In the genomic region with DNA sequence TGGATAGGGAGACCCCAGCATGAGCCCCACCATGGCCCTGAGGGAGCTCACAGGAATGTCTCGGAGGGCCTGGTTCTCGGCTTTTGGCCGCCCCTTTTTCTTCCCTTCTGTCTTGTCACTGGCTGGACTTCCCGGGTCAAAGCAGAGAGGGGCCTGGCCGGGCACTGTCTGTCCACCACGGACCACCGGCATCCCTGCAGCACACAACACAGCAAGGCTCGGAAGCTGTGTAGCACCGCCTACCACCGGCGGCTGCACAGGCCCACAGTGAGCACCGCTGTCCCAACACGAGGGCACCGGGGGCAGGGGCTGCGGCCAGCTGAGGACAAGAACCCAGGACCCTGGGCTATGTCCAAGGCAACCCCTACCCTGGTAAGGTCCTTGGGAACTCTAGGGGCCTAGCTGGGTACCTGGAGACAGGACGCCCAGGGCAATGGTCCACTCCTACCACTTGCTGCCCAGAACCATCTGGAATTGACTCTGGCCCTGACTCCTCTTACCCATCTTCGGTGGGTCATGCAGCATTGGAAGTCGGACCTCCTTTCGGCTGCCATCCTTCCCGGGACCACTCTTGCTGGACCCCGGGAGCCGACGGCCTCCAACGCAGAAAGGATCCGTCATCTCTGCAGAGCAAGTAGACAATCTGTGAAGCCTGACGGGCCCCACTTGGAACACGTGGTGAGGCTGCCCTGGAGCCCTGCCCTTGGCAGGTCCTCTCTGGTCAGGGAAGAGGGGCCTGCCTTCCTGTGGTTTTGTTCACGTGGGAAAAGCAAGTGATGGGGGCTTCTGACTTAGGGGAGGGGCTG, we compare ENCODE assay signal across 16 cellular contexts. TPM values are rescaled to one million over a fixed set of nuclear protein-coding genes. Genes with fewer than 3 reads are reported as not detected.
DNase-seq lines count a peak whose midpoint lies in the region; ATAC-seq and TF ChIP-seq lines count a peak whose summit lies in the region.
"Had no signal": no experiment of that assay in that cellular context is flagged by ENCODE, and none has a peak within 500 bp of the region (broad histone marks: within the 10 kb centered on the region; RNA-seq: fewer than 3 reads in every experiment).

No MANE protein-coding gene starts in this region.

- H3K4me2 ChIP-seq in BLaER1 (no peak overlapping the region), H9 (ENCODE audit: insufficient read depth, insufficient read length, low read length) (no peak overlapping the region)

- DNase-seq in H9 (no peak), endodermal cell (no peak), neural crest cell (ENCODE audit: low read depth, low spot score) (no peak), NCI-H2029 treated with DMSO at 0.1 percent for 48 hours (lab: John Stamatoyannopoulos, UW) (no peak), HuH-7 (ENCODE audit: low spot score) (no peak)
- DNase-seq: DMS79, Karpas-422, NCI-H187, NCI-H510A had no signal

- no peak for TF ChIP-seq CTCF in H9 (conservative IDR thresholded peaks at IDR 0.05)
- TF ChIP-seq CTCF in endodermal cell (conservative IDR thresholded peaks at IDR 0.05) = no peak
- TF ChIP-seq CTCF in neural crest cell (conservative IDR thresholded peaks at IDR 0.05) = no peak

- no peak overlapping the region for H3K18ac ChIP-seq in H9 (ENCODE audit: insufficient read length, low read depth, low read length)

- H3K9ac ChIP-seq in BLaER1 = no peak overlapping the region
- H3K9ac ChIP-seq in H9 (ENCODE audit: extremely low read depth, insufficient read length, low read length) = no peak overlapping the region
- no peak overlapping the region for H3K9ac ChIP-seq in endodermal cell (ENCODE audit: extremely low read depth, low read length, poor library complexity, severe bottlenecking)

- H3K56ac ChIP-seq in H9 (ENCODE audit: insufficient read length, low read depth, low read length) = no peak overlapping the region

- peaks cover 12 to 46% (median 36%) of the 10 kb centered on the region in 3 experiments; a peak in 6 of 7 replicates for H3K36me3 Mint-ChIP-seq in H9 (ENCODE audit: insufficient read depth in 1 of 3, low read depth in 3 of 3)
- peaks cover 39% of the 10 kb centered on the region for H3K36me3 Mint-ChIP-seq in endodermal cell (ENCODE audit: low read depth)
- H3K36me3 Mint-ChIP-seq in neural crest cell (ENCODE audit: low read depth) = peaks cover 2% of the 10 kb centered on the region

- H2BK12ac ChIP-seq in H9 (ENCODE audit: insufficient read length, low read depth, low read length) = no peak overlapping the region

- H3K23ac ChIP-seq in H9 (ENCODE audit: insufficient read length, low read depth, low read length) = no peak overlapping the region

- no peaks in the 10 kb centered on the region for H4K20me1 ChIP-seq in BLaER1
- no peaks in the 10 kb centered on the region for H4K20me1 ChIP-seq in H9 (ENCODE audit: control insufficient read depth, insufficient read depth, insufficient read length)

- peaks cover 11% of the 10 kb centered on the region for H3K23me2 ChIP-seq in H9 (ENCODE audit: insufficient read length, low read depth, low read length, poor library complexity, severe bottlenecking)

- H3K27ac Mint-ChIP-seq in H9 (no peak overlapping the region), endodermal cell (no peak overlapping the region), neural crest cell (ENCODE audit: unreplicated experiment) (no peak overlapping the region)

- no peaks in the 10 kb centered on the region for H3K79me2 ChIP-seq in H9 (ENCODE audit: insufficient read depth, low read length)

- H3K27me3 ChIP-seq in BLaER1 = no peaks in the 10 kb centered on the region
- no peaks in the 10 kb centered on the region; the same call in 1 of the 2 replicates for H3K27me3 ChIP-seq in H9 (ENCODE audit: insufficient read depth, low read length)
- H3K27me3 ChIP-seq in endodermal cell (ENCODE audit: control insufficient read depth, insufficient read depth, low read length, poor library complexity, severe bottlenecking) = peaks cover 10% of the 10 kb centered on the region
- H3K27me3 ChIP-seq: dorsolateral prefrontal cortex, pancreas had no signal

- peaks cover 29% of the 10 kb centered on the region for H3K4me1 ChIP-seq in BLaER1
- H3K4me1 ChIP-seq in H9 (ENCODE audit: insufficient read depth, low read length) = no peaks in the 10 kb centered on the region; the same call in 1 of the 2 replicates
- peaks cover 4% of the 10 kb centered on the region for H3K4me1 ChIP-seq in endodermal cell (ENCODE audit: control insufficient read depth, insufficient read depth, low read length)

- no CpG with 5 or more reads among the region's 28 CpGs for WGBS in H9 (ENCODE audit: extremely low coverage, insufficient read length, low lambda C conversion rate)
- WGBS in endodermal cell (ENCODE audit: insufficient coverage in 1 of 2, insufficient read length in 1 of 2), 2 experiments = 93 to 94% methylated on average over 20 to 28 of the region's 28 CpGs

- peaks cover 2 to 10% of the 10 kb centered on the region in 2 experiments; a peak in 3 of 5 replicates for H3K9me3 Mint-ChIP-seq in H9
- peaks cover 20% of the 10 kb centered on the region for H3K9me3 Mint-ChIP-seq in endodermal cell
- H3K9me3 Mint-ChIP-seq in neural crest cell = no peaks in the 10 kb centered on the region

- no peak overlapping the region for H2AK5ac ChIP-seq in H9 (ENCODE audit: insufficient read length, low read length)

- peaks cover 11% of the 10 kb centered on the region for H3K27me3 Mint-ChIP-seq in H9 (ENCODE audit: low read depth)
- peaks cover 18% of the 10 kb centered on the region for H3K27me3 Mint-ChIP-seq in endodermal cell (ENCODE audit: insufficient read depth)
- peaks cover 3% of the 10 kb centered on the region for H3K27me3 Mint-ChIP-seq in neural crest cell (ENCODE audit: low read depth)

- H3K4me3 ChIP-seq in BLaER1 (peak overlapping the region; percentile 5; the same call in 1 of the 2 replicates), endodermal cell (ENCODE audit: low read length) (peak overlapping the region; percentile 86)
- H3K4me3 ChIP-seq: lung had no signal

- H2BK5ac ChIP-seq in H9 (ENCODE audit: insufficient read length, low read length) = no peak overlapping the region

- H2BK15ac ChIP-seq in H9 (ENCODE audit: low read depth, low read length) = no peak overlapping the region

- H3K9me3 ChIP-seq in BLaER1 (peaks cover 36% of the 10 kb centered on the region), H9 (ENCODE audit: control insufficient read depth, low read depth, low read length) (peaks cover 40% of the 10 kb centered on the region), endodermal cell (ENCODE audit: control insufficient read depth, low read length) (peaks cover 35% of the 10 kb centered on the region)
- H3K9me3 ChIP-seq: pancreas had no signal

- H3K4me1 Mint-ChIP-seq in H9 (peaks cover 11 to 13% of the 10 kb centered on the region in 2 experiments; a peak in 3 of 4 replicates), endodermal cell (peaks cover 3% of the 10 kb centered on the region), neural crest cell (peaks cover 5% of the 10 kb centered on the region)

- H3T11ph ChIP-seq in H9 (ENCODE audit: low read length) = no peak overlapping the region

- no peak overlapping the region for H2AFZ ChIP-seq in H9 (ENCODE audit: low read length)

- H3K4me3 Mint-ChIP-seq in H9 (peak overlapping the region; percentile 82 to 85; a peak in 3 of 5 replicates), endodermal cell (peak overlapping the region; percentile 70), neural crest cell (peak overlapping the region; percentile 89)

- no peak overlapping the region for H2BK120ac ChIP-seq in H9 (ENCODE audit: low read depth, low read length, poor library complexity, severe bottlenecking)

- no peak overlapping the region for H3K4ac ChIP-seq in H9 (ENCODE audit: low read depth, low read length)

- H4K91ac ChIP-seq in H9 (ENCODE audit: insufficient read length, low read depth, low read length) = no peak overlapping the region

- H3K14ac ChIP-seq in H9 (ENCODE audit: insufficient read depth, low read length) = no peak overlapping the region

- H4K5ac ChIP-seq in H9 (ENCODE audit: insufficient read length, low read depth, low read length) = no peak overlapping the region

- no peaks in the 10 kb centered on the region for H3K79me1 ChIP-seq in H9 (ENCODE audit: insufficient read depth, low read depth, low read length, poor library complexity, severe bottlenecking)

- H3K27ac ChIP-seq in BLaER1 = no peak overlapping the region
- no peak overlapping the region for H3K27ac ChIP-seq in H9 (ENCODE audit: insufficient read length, low read depth, low read length)
- H3K27ac ChIP-seq in endodermal cell (ENCODE audit: low read depth, low read length) = no peak overlapping the region
- H3K27ac ChIP-seq: HL-60, pancreas had no signal

- H3K36me3 ChIP-seq in BLaER1 (peaks cover 49% of the 10 kb centered on the region), endodermal cell (ENCODE audit: control insufficient read depth, insufficient read depth, low read length) (peaks cover 34% of the 10 kb centered on the region)

- no peak overlapping the region for H4K8ac ChIP-seq in H9 (replicated peaks; ENCODE audit: insufficient read length, low read depth, low read length)

- ATAC-seq in GM21717 (IDR thresholded peaks at IDR 0.05; ENCODE audit: unreplicated experiment) = no peak
- ATAC-seq in HG03139 (IDR thresholded peaks at IDR 0.05; ENCODE audit: unreplicated experiment) = no peak
- ATAC-seq: pancreas had no signal

- H2BK20ac ChIP-seq in H9 (ENCODE audit: low read depth, low read length, poor library complexity, severe bottlenecking) = no peak overlapping the region

RNA-seq across cellular contexts. Expression of a gene that starts 2.2 kb away (rescaled TPM):
- total RNA-seq in H9 (2021) = 43.8 and 46.0 TPM in 2 replicates
- total RNA-seq in endodermal cell = 10 to 100 TPM; 23.7 to 26.8 TPM
- 14.3 TPM for polyA plus RNA-seq in endodermal cell (2013, experiment 1 of 2)
- polyA plus RNA-seq in endodermal cell (2013, experiment 2 of 2) = 11.6 TPM
- total RNA-seq in neural crest cell = 33.0 and 34.0 TPM in 2 replicates

RNA-seq across cellular contexts. Expression of a gene that starts 11.3 kb away (rescaled TPM):
- 35.6 and 40.9 TPM in 2 replicates for total RNA-seq in H9 (2021)
- 10 to 100 TPM; 36.5 to 47.8 TPM for total RNA-seq in endodermal cell
- polyA plus RNA-seq in endodermal cell (2013, experiment 1 of 2) = 41.0 TPM
- 37.5 TPM for polyA plus RNA-seq in endodermal cell (2013, experiment 2 of 2)
- total RNA-seq in neural crest cell = 39.3 and 39.9 TPM in 2 replicates

RNA-seq across cellular contexts. Expression of a gene that starts 11.9 kb away (rescaled TPM):
- total RNA-seq in H9 (2021) (5.2 and 5.7 TPM in 2 replicates), endodermal cell (1 to 10 TPM; 5.6 to 6.0 TPM), neural crest cell (6.4 and 8.0 TPM in 2 replicates)
- polyA plus RNA-seq in endodermal cell (2013, experiment 1 of 2) = 7.2 TPM
- polyA plus RNA-seq in endodermal cell (2013, experiment 2 of 2) = 7.0 TPM

RNA-seq across cellular contexts. Expression of a gene that starts 13.4 kb away (rescaled TPM):
- total RNA-seq in H9 (2021) (87.9 and 91.3 TPM in 2 replicates), endodermal cell (10 to 100 TPM; 73.3 to 73.9 TPM), neural crest cell (77.4 and 81.5 TPM in 2 replicates)
- 58.8 TPM for polyA plus RNA-seq in endodermal cell (2013, experiment 1 of 2)
- 53.3 TPM for polyA plus RNA-seq in endodermal cell (2013, experiment 2 of 2)
